1 cellular context compared by ENCODE assay signal in genomic region chr1:4018721-4019521, GRCh38.
TF ChIP-seq lines count a peak whose summit lies in the region.

No MANE protein-coding gene starts in this region.

TF ChIP-seq in K562, 482 proteins besides CTCF, POLR2A, EP300 and RAD21 (continued from another document):
- TF ChIP-seq CREB1 (IDR thresholded peaks at IDR 0.05) (no peak), CREB1 (CRISPR knock-in tag; IDR thresholded peaks at IDR 0.05) (no peak), RNF219 (CRISPR knock-in tag; IDR thresholded peaks at IDR 0.05) (no peak), ZNF12 (CRISPR knock-in tag; IDR thresholded peaks at IDR 0.05) (no peak), ASH1L (IDR thresholded peaks at IDR 0.05; ENCODE audit: borderline replicate concordance, low read depth, partially characterized antibody) (no peak), HDAC1 (IDR thresholded peaks at IDR 0.05) (no peak), U2AF2 (optimal IDR thresholded peaks at IDR 0.05; ENCODE audit: low read depth, low read length) (no peak), XRCC5 (IDR thresholded peaks at IDR 0.05; ENCODE audit: low read depth, low read length) (no peak), MYBL2 (IDR thresholded peaks at IDR 0.05; ENCODE audit: low read depth) (no peak), MYBL2 (CRISPR knock-in tag; IDR thresholded peaks at IDR 0.05; ENCODE audit: borderline replicate concordance) (no peak), TFE3 (CRISPR knock-in tag; IDR thresholded peaks at IDR 0.05) (no peak), ZBTB17 (CRISPR knock-in tag; IDR thresholded peaks at IDR 0.05) (no peak), CEBPB (tag; IDR thresholded peaks at IDR 0.05) (no peak), ZNF639 (CRISPR knock-in tag; conservative IDR thresholded peaks at IDR 0.05 in 1 of 2, IDR thresholded peaks at IDR 0.05 in 1 of 2) (no peak), POLR2G (IDR thresholded peaks at IDR 0.05; ENCODE audit: low read depth, low read length) (0 out of 2 replicates have a peak, but pooled peaks have one; percentile 28), NFXL1 (CRISPR knock-in tag; IDR thresholded peaks at IDR 0.05) (no peak), RBM34 (IDR thresholded peaks at IDR 0.05; ENCODE audit: borderline replicate concordance, insufficient read depth, low read length) (no peak), SMAD4 (CRISPR knock-in tag; conservative IDR thresholded peaks at IDR 0.05) (no peak), ZNF174 (CRISPR knock-in tag; IDR thresholded peaks at IDR 0.05) (no peak), ZNF778 (CRISPR knock-in tag; IDR thresholded peaks at IDR 0.05) (no peak), ZBTB26 (CRISPR knock-in tag; IDR thresholded peaks at IDR 0.05) (no peak), NFE2 (IDR thresholded peaks at IDR 0.05; ENCODE audit: low read depth) (no peak), MTA1 (IDR thresholded peaks at IDR 0.05; ENCODE audit: borderline replicate concordance) (no peak)
